Comparison of ENCODE assay signal across 9 cellular contexts in the genomic region with DNA sequence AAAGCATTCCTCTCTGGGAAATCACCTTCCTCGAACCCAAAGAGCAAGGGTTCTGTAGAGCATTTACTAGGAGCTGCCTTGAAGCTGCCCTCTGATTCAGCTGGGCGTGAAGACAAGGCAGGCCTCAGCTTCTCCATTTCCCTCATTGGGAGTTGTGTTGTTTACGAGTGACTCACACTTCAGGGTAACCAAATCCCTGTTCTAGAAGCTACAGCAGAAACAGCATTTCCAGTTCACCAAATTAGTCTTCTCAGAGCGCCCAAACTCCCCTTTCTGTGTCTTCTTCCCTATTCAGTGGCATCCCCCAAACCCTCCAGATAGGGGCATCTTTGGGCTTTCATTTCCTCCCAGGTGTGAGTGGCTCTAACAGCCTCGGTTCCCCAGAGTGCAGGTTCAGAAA. TPM values are rescaled to one million over a fixed set of nuclear protein-coding genes. Genes with fewer than 3 reads are reported as not detected.
DNase-seq lines count a peak whose midpoint lies in the region; ATAC-seq, FAIRE-seq and TF ChIP-seq lines count a peak whose summit lies in the region.
"Had no signal": no experiment of that assay in that cellular context is flagged by ENCODE, and none has a peak within 500 bp of the region (broad histone marks: within the 10 kb centered on the region; RNA-seq: fewer than 3 reads in every experiment).

No MANE protein-coding gene starts in this region.

- H3K27ac Mint-ChIP-seq in naive thymus-derived CD4-positive, alpha-beta T cell = peak overlapping the region in 2 of 9 donors; percentile 53 to 72

- H3K27ac ChIP-seq in DND-41 (ENCODE audit: low read length) = peak overlapping the region; percentile 88
- H3K27ac ChIP-seq in KOPT-K1 (ENCODE audit: low read depth, low read length, poor library complexity, severe bottlenecking) = peak overlapping the region; percentile 97
- no peak overlapping the region for H3K27ac ChIP-seq in endothelial cell of umbilical vein (ENCODE audit: insufficient read depth, low read depth, low read length)
- H3K27ac ChIP-seq in naive thymus-derived CD4-positive, alpha-beta T cell (ENCODE audit: low read depth, low read length) = no peak overlapping the region

- no peak overlapping the region for H3K4me3 ChIP-seq in DND-41 (ENCODE audit: low read depth in 1 of 2, low read length in 2 of 2)
- H3K4me3 ChIP-seq in endothelial cell of umbilical vein (replicated peaks in 1 of 3; ENCODE audit: insufficient read depth in 1 of 3, low read depth in 1 of 3, low read length in 3 of 3) = no peak overlapping the region
- no peak overlapping the region for H3K4me3 ChIP-seq in naive thymus-derived CD4-positive, alpha-beta T cell (ENCODE audit: low read length)

- H3K27me3 ChIP-seq in DND-41 (ENCODE audit: insufficient read depth, low read length, poor library complexity) = no peaks in the 10 kb centered on the region
- peaks cover 0 to 4% of the 10 kb centered on the region in 2 experiments for H3K27me3 ChIP-seq in endothelial cell of umbilical vein (ENCODE audit: control insufficient read depth in 2 of 2, insufficient read depth in 2 of 2, low read length in 2 of 2)
- H3K27me3 ChIP-seq in naive thymus-derived CD4-positive, alpha-beta T cell (ENCODE audit: control insufficient read depth in 2 of 2, insufficient read depth in 2 of 2, low read length in 2 of 2) = no peaks in the 10 kb centered on the region

- H3K79me2 ChIP-seq in DND-41 (ENCODE audit: insufficient read depth, low read length) (no peaks in the 10 kb centered on the region), endothelial cell of umbilical vein (ENCODE audit: control insufficient read depth, insufficient read depth, low read length) (no peaks in the 10 kb centered on the region)

- no peak overlapping the region for H3K4me2 ChIP-seq in DND-41 (ENCODE audit: insufficient read depth, low read length)
- H3K4me2 ChIP-seq in endothelial cell of umbilical vein (ENCODE audit: insufficient read depth, low read length) = no peak overlapping the region

- no peaks in the 10 kb centered on the region for H3K36me3 Mint-ChIP-seq in naive thymus-derived CD4-positive, alpha-beta T cell

- BruUV-seq in endothelial cell of umbilical vein (replicated peaks; lab: Mats Ljungman, UMichigan) = no TSS peak

- dilution Hi-C loops in endothelial cell of umbilical vein (cut with MboI; ENCODE audit: extremely low pct_ligation_motif_present, low sequenced_read_pairs) = no loop called here

- peak overlapping the region in 1 of 10 donors; percentile 42 for H3K4me3 Mint-ChIP-seq in naive thymus-derived CD4-positive, alpha-beta T cell

- intact Hi-C loops in endothelial cell of umbilical vein (cut with micrococcal nuclease) = no loop called here
- intact Hi-C loops in naive thymus-derived CD4-positive, alpha-beta T cell (cut with micrococcal nuclease) = loop anchor here in 1 of 2 donors (2.0 kb wide), 1 partner anchor 85 kb away; no protein-coding TSS in a partner anchor

- H3K4me1 Mint-ChIP-seq in naive thymus-derived CD4-positive, alpha-beta T cell = peaks cover 14 to 45% (median 29%) of the 10 kb centered on the region in 7 donors

- no peaks in the 10 kb centered on the region for H3K27me3 Mint-ChIP-seq in naive thymus-derived CD4-positive, alpha-beta T cell

- FAIRE-seq in endothelial cell of umbilical vein (lab: Jason Lieb, UNC) = peak; percentile 64

- H3K9me3 Mint-ChIP-seq in naive thymus-derived CD4-positive, alpha-beta T cell = peaks cover 0 to 3% (median 0%) of the 10 kb centered on the region in 11 donors

- H3K9me3 ChIP-seq in DND-41 (ENCODE audit: insufficient read depth, low read length, severe bottlenecking) (no peaks in the 10 kb centered on the region), KOPT-K1 (ENCODE audit: insufficient read depth, low read length, poor library complexity, severe bottlenecking) (no peaks in the 10 kb centered on the region), endothelial cell of umbilical vein (replicated peaks; ENCODE audit: control insufficient read depth, insufficient read depth, low read length) (no peaks in the 10 kb centered on the region)
- no peaks in the 10 kb centered on the region for H3K9me3 ChIP-seq in naive thymus-derived CD4-positive, alpha-beta T cell (ENCODE audit: control insufficient read depth in 2 of 3, low read length in 3 of 3)

- ATAC-seq in DND-41 (ENCODE audit: insufficient read depth, low read depth) (peak; percentile 8; the same call in 1 of the 3 replicates), GM21367 (IDR thresholded peaks at IDR 0.05; ENCODE audit: unreplicated experiment) (no peak), HG02588 (IDR thresholded peaks at IDR 0.05; ENCODE audit: unreplicated experiment) (no peak)
- ATAC-seq in naive thymus-derived CD4-positive, alpha-beta T cell = peak; percentile 63

- H3K9ac ChIP-seq in DND-41 (ENCODE audit: low read depth, low read length) (peak overlapping the region; percentile 47), endothelial cell of umbilical vein (replicated peaks; ENCODE audit: extremely low read depth, insufficient read depth, low read length) (no peak overlapping the region)

- no peaks in the 10 kb centered on the region for H4K20me1 ChIP-seq in DND-41 (ENCODE audit: insufficient read depth, low read length)
- H4K20me1 ChIP-seq in endothelial cell of umbilical vein (replicated peaks; ENCODE audit: control insufficient read depth, extremely low read depth, insufficient read depth, low read length) = no peaks in the 10 kb centered on the region

- H3K4me1 ChIP-seq in DND-41 (ENCODE audit: insufficient read depth, low read length) (peaks cover 97% of the 10 kb centered on the region), endothelial cell of umbilical vein (ENCODE audit: control insufficient read depth, extremely low read depth, insufficient read depth, low read length) (no peaks in the 10 kb centered on the region)
- peaks cover 8 to 17% of the 10 kb centered on the region in 2 donors for H3K4me1 ChIP-seq in naive thymus-derived CD4-positive, alpha-beta T cell (ENCODE audit: control insufficient read depth in 2 of 2, insufficient read depth in 2 of 2, low read length in 2 of 2)

- H3K36me3 ChIP-seq in DND-41 (ENCODE audit: insufficient read depth, low read length) = no peaks in the 10 kb centered on the region
- H3K36me3 ChIP-seq in KOPT-K1 (ENCODE audit: insufficient read depth, low read length) = no peaks in the 10 kb centered on the region
- no peaks in the 10 kb centered on the region for H3K36me3 ChIP-seq in endothelial cell of umbilical vein (ENCODE audit: control insufficient read depth in 2 of 2, extremely low read depth in 1 of 2, insufficient read depth in 2 of 2, low read length in 2 of 2)
- H3K36me3 ChIP-seq in naive thymus-derived CD4-positive, alpha-beta T cell (ENCODE audit: control insufficient read depth in 2 of 3, insufficient read depth in 3 of 3, low read length in 3 of 3) = no peaks in the 10 kb centered on the region

- peak; percentile 48 for TF ChIP-seq CTCF in DND-41 (IDR thresholded peaks at IDR 0.05; ENCODE audit: borderline replicate concordance, extremely low read depth, low read length, poor library complexity, severe bottlenecking)
- TF ChIP-seq CTCF in endothelial cell of umbilical vein (IDR thresholded peaks at IDR 0.05; ENCODE audit: extremely low read depth in 1 of 2, insufficient read depth in 1 of 2, low read depth in 1 of 2, low read length in 2 of 2) = no peak

- no peaks in the 10 kb centered on the region for H3K9me1 ChIP-seq in endothelial cell of umbilical vein (replicated peaks; ENCODE audit: control insufficient read depth, extremely low read depth, insufficient read depth, low read length)

- DNase-seq in DND-41 (no peak), endothelial cell of umbilical vein (ENCODE audit: low read depth, low spot score) (no peak)
- DNase-seq in naive thymus-derived CD4-positive, alpha-beta T cell = no peak
- no peak for DNase-seq in activated T-cell treated with anti-CD3 and anti-CD28 coated beads, Interleukin-2, amount 50 U/mL, for 48 hours
- no peak for DNase-seq in stimulated activated CD4-positive, alpha-beta T cell treated with anti-CD3 and anti-CD28 coated beads, Interleukin-4, amount 100 ng/mL, for 1 hour

- H2AFZ ChIP-seq in DND-41 (ENCODE audit: low read depth, low read length) (peak overlapping the region; percentile 28; the same call in 1 of the 2 replicates), endothelial cell of umbilical vein (ENCODE audit: low read depth, low read length) (no peak overlapping the region)

- no peak for TF ChIP-seq POLR2A in endothelial cell of umbilical vein (IDR thresholded peaks at IDR 0.05; ENCODE audit: low read depth, low read length)

- CTCF ChIA-PET in endothelial cell of umbilical vein (lab: Charles Lee) = interaction anchor here (1.4 to 2.2 kb wide), 2 partner anchors 9 to 11 kb away, joined by 4 to 6 read pairs; no protein-coding TSS in a partner anchor
- CTCF ChIA-PET in naive thymus-derived CD4-positive, alpha-beta T cell (lab: Charles Lee) = interaction anchor here (0.7 kb wide), 1 partner anchor 54 kb away, joined by 8 read pairs; no protein-coding TSS in a partner anchor

- POLR2A ChIA-PET in endothelial cell of umbilical vein (lab: Charles Lee) = no interaction called here
- POLR2A ChIA-PET in naive thymus-derived CD4-positive, alpha-beta T cell (lab: Charles Lee) = interaction anchor here (0.6 to 4.7 kb wide), 4 partner anchors 8 to 56 kb away, joined by 3 to 16 read pairs (median 4); a partner anchor contains a TSS

TF ChIP-seq in endothelial cell of umbilical vein, 7 proteins besides CTCF, POLR2A, EP300 and RAD21 (continues in another document):
- TF ChIP-seq GATA2 (IDR thresholded peaks at IDR 0.05; ENCODE audit: insufficient read depth, insufficient read length, low read depth, low read length) = no peak

RNA-seq across cellular contexts. Expression of a gene that starts 0.9 kb away (rescaled TPM):
- not detected in 2 replicates for total RNA-seq in endothelial cell of umbilical vein
- polyA plus RNA-seq in endothelial cell of umbilical vein = 0.03 and 0.04 TPM in 2 replicates
- 0.01 and 0.04 TPM in 2 replicates for polyA plus RNA-seq in endothelial cell of umbilical vein (2011; cell fraction: cytosol; rRNA removed)
- polyA plus RNA-seq in endothelial cell of umbilical vein (2011; cell fraction: nucleus; rRNA removed) = 0.07 TPM in 1 of 2 replicates, not detected in the other
- not detected in 2 replicates for polyA plus RNA-seq in endothelial cell of umbilical vein (2012)
- not detected in 2 replicates for polyA minus RNA-seq in endothelial cell of umbilical vein
- polyA minus RNA-seq in endothelial cell of umbilical vein (2011; cell fraction: cytosol; rRNA and poly(A)+ RNA removed) = not detected
- not detected in 2 replicates for polyA minus RNA-seq in endothelial cell of umbilical vein (2011; cell fraction: nucleus; rRNA and poly(A)+ RNA removed)
- under 1 TPM in 3 of 5 experiments, not detected in 2; 0.13 to 0.82 (median 0.29) TPM for total RNA-seq in naive thymus-derived CD4-positive, alpha-beta T cell
- polyA plus RNA-seq in naive thymus-derived CD4-positive, alpha-beta T cell = not detected
- total RNA-seq: G401 had no signal

RNA-seq across cellular contexts. Expression of a gene that starts 41.8 kb away (rescaled TPM):
- not detected in 2 replicates for total RNA-seq in endothelial cell of umbilical vein
- polyA plus RNA-seq in endothelial cell of umbilical vein = not detected in 2 replicates
- polyA plus RNA-seq in endothelial cell of umbilical vein (2011; cell fraction: cytosol; rRNA removed) = not detected in 2 replicates
- not detected in 2 replicates for polyA plus RNA-seq in endothelial cell of umbilical vein (2011; cell fraction: nucleus; rRNA removed)
- polyA plus RNA-seq in endothelial cell of umbilical vein (2012) = not detected in 2 replicates
- polyA minus RNA-seq in endothelial cell of umbilical vein = not detected in 2 replicates
- not detected for polyA minus RNA-seq in endothelial cell of umbilical vein (2011; cell fraction: cytosol; rRNA and poly(A)+ RNA removed)
- polyA minus RNA-seq in endothelial cell of umbilical vein (2011; cell fraction: nucleus; rRNA and poly(A)+ RNA removed) = not detected in 2 replicates
- 100 to 1,000 TPM in 4 of 5 experiments, 10 to 100 TPM in 1; 71.8 to 262 (median 156) TPM for total RNA-seq in naive thymus-derived CD4-positive, alpha-beta T cell
- polyA plus RNA-seq in naive thymus-derived CD4-positive, alpha-beta T cell = 100 to 1,000 TPM in 1 of 2 donors, 10 to 100 TPM in 1; 85.3 to 209 TPM
- total RNA-seq: G401 had no signal

Comparison
In these comparisons a context has a peak if more than half of its experiments do, and no peak if none do; other contexts are left out.
1. ATAC-seq: peak in DND-41 (single experiment) and naive thymus-derived CD4-positive, alpha-beta T cell (single experiment); none in GM21367 (single experiment) and HG02588 (single experiment).
2. H3K27ac ChIP-seq: peak in DND-41 (single experiment) and KOPT-K1 (single experiment); none in endothelial cell of umbilical vein (single experiment) and naive thymus-derived CD4-positive, alpha-beta T cell (single experiment).
3. RNA of a gene that starts 41.8 kb away (total RNA-seq): 71.8 to 262 TPM in naive thymus-derived CD4-positive, alpha-beta T cell; not detected in endothelial cell of umbilical vein; every median in the first group is over 10 times any median in the second.